In the genomic region with DNA sequence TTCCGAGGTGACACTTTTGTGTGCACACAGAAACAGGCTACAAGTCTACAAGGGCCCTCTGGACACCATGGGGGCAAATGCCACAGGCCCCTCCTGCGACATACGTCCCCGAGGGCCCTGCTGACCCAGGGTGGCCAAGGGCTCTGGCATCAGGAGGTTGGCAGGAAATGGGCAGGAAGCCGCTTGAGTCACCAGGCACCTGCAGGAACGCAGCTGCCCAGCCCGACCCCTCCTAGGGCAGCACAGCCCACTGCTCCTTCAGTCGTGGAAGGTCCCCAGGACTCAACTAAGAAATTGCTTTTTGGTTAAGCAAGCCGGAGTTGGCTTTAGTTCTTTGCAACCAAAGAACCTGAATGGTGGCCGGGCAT, we compare ENCODE assay signal across 22 cellular contexts. TPM values are rescaled to one million over a fixed set of nuclear protein-coding genes. Genes with fewer than 3 reads are reported as not detected.
A peak's percentile ranks its signal among the peaks of the same experiment; 100 is the strongest.
DNase-seq lines count a peak whose midpoint lies in the region; ATAC-seq and TF ChIP-seq lines count a peak whose summit lies in the region.
"Had no signal": no experiment of that assay in that cellular context is flagged by ENCODE, and none has a peak within 500 bp of the region (broad histone marks: within the 10 kb centered on the region; RNA-seq: fewer than 3 reads in every experiment).

No MANE protein-coding gene starts in this region.

- no peak overlapping the region for H3K27ac Mint-ChIP-seq in type B pancreatic cell
- H3K27ac Mint-ChIP-seq: B cell had no signal

- H3K4me3 ChIP-seq in heart left ventricle (no peak overlapping the region), SJCRH30 (no peak overlapping the region), fibroblast of lung (replicated peaks in 1 of 4; ENCODE audit: control extremely low read depth in 1 of 4, insufficient read depth in 1 of 4, low read depth in 3 of 4, low read length in 4 of 4) (no peak overlapping the region), hepatocyte (no peak overlapping the region)
- H3K4me3 ChIP-seq: GM12878, Peyer's patch, SK-N-MC had no signal

- H3K4me2 ChIP-seq in fibroblast of lung (ENCODE audit: extremely low read depth, insufficient read depth, low read length) (peak overlapping the region; percentile 54), hepatocyte (no peak overlapping the region)

- H3K79me2 ChIP-seq in fibroblast of lung (ENCODE audit: control insufficient read depth, insufficient read depth, low read length) = peaks cover 9% of the 10 kb centered on the region
- H3K79me2 ChIP-seq in hepatocyte = peaks cover 7% of the 10 kb centered on the region

- intact Hi-C loops in left ventricle myocardium superior (cut with micrococcal nuclease) = loop anchor here (10.0 kb wide), 1 partner anchor 54 kb away; the partner anchor contains the start of gene PAM16
- intact Hi-C loops in heart left ventricle (cut with DNase I) = loop anchor here in 6 of 10 donors (10.0 kb wide), 5 partner anchors 114 to 204 kb away; no protein-coding TSS in a partner anchor

- no peaks in the 10 kb centered on the region for H3K9me3 ChIP-seq in heart left ventricle
- H3K9me3 ChIP-seq in SJCRH30 (replicated peaks) = no peaks in the 10 kb centered on the region
- no peaks in the 10 kb centered on the region for H3K9me3 ChIP-seq in fibroblast of lung (ENCODE audit: control insufficient read depth, insufficient read depth, low read depth, low read length)
- H3K9me3 ChIP-seq in hepatocyte (ENCODE audit: low read depth) = no peaks in the 10 kb centered on the region
- H3K9me3 ChIP-seq: Peyer's patch had no signal

- H3K27ac ChIP-seq in heart left ventricle (peak overlapping the region in 2 of 12 donors; percentile 11 to 39), SJCRH30 (peak overlapping the region; percentile 33), fibroblast of lung (ENCODE audit: insufficient read depth, low read length) (no peak overlapping the region), hepatocyte (no peak overlapping the region)
- H3K27ac ChIP-seq: Peyer's patch, SK-N-MC had no signal

- DNase-seq in left ventricle myocardium superior = peak; percentile 33
- no peak for DNase-seq in heart left ventricle
- DNase-seq in SJCRH30 = no peak
- DNase-seq in fibroblast of lung (ENCODE audit: low read depth in 2 of 2) = no peak
- DNase-seq in type B pancreatic cell (ENCODE audit: extremely low spot score, unreplicated experiment) = no peak
- no peak for DNase-seq in NCI-H510A treated with DMSO at 0.1 percent for 48 hours (lab: John Stamatoyannopoulos, UW)
- no peak for DNase-seq in hepatocyte (ENCODE audit: low spot score)
- DNase-seq in SIG-M5 treated with dmso at 0.1 percent for 504 hours (lab: John Stamatoyannopoulos, UW; ENCODE audit: unreplicated experiment) = no peak
- DNase-seq: COR-L47; DND-41; Karpas-422; NCI-H1417 treated with DMSO at 0.1 percent for 48 hours; NCI-H187 treated with DMSO at 0.1 percent for 48 hours; NCI-H2107; NCI-H774; NK-92 treated with Interleukin-12 subunit alpha and Interleukin-12 subunit beta, amount 100 ng/mL, for 24 hours; Peyer's patch; Right ventricle myocardium superior; SW 1271 had no signal

- H3K9ac ChIP-seq in fibroblast of lung (ENCODE audit: insufficient read depth, low read length) = no peak overlapping the region

- H3K27me3 ChIP-seq in heart left ventricle = no peaks in the 10 kb centered on the region
- no peaks in the 10 kb centered on the region for H3K27me3 ChIP-seq in SJCRH30
- no peaks in the 10 kb centered on the region for H3K27me3 ChIP-seq in fibroblast of lung (ENCODE audit: control insufficient read depth, insufficient read depth, low read length)
- H3K27me3 ChIP-seq in hepatocyte = no peaks in the 10 kb centered on the region
- H3K27me3 ChIP-seq: Peyer's patch had no signal

- H3K4me1 Mint-ChIP-seq in type B pancreatic cell (ENCODE audit: unreplicated experiment) = peaks cover 9% of the 10 kb centered on the region

- H3K4me1 ChIP-seq in heart left ventricle = peaks cover 0 to 49% (median 26%) of the 10 kb centered on the region in 12 donors
- H3K4me1 ChIP-seq in SJCRH30 = peaks cover 43% of the 10 kb centered on the region
- H3K4me1 ChIP-seq in fibroblast of lung (ENCODE audit: control insufficient read depth, extremely low read depth, insufficient read depth, low read length) = peaks cover 22% of the 10 kb centered on the region
- H3K4me1 ChIP-seq in hepatocyte (ENCODE audit: insufficient read depth) = no peaks in the 10 kb centered on the region

- no peak overlapping the region for H2AFZ ChIP-seq in fibroblast of lung (ENCODE audit: low read length)
- H2AFZ ChIP-seq in hepatocyte = no peak overlapping the region

- 79 to 88% (median 83%) methylated on average over 1 to 10 of the region's 10 CpGs for WGBS in heart left ventricle, 4 donors
- 98% methylated on average over 10 of the region's 10 CpGs for WGBS in hepatocyte (ENCODE audit: low lambda C conversion rate, missing lambda C conversion rate)

- H3K36me3 ChIP-seq in heart left ventricle (peaks cover 0 to 98% (median 36%) of the 10 kb centered on the region in 9 donors), SJCRH30 (peaks cover 2% of the 10 kb centered on the region; the same call in 1 of the 2 replicates), fibroblast of lung (ENCODE audit: control insufficient read depth, insufficient read depth, low read length) (peaks cover 9% of the 10 kb centered on the region), hepatocyte (replicated peaks; ENCODE audit: insufficient read depth, low read depth) (no peaks in the 10 kb centered on the region)

- H4K20me1 ChIP-seq in fibroblast of lung (ENCODE audit: control insufficient read depth, extremely low read depth, insufficient read depth, low read length) (no peaks in the 10 kb centered on the region), hepatocyte (ENCODE audit: insufficient read depth, poor library complexity, severe bottlenecking) (no peaks in the 10 kb centered on the region)

- no peaks in the 10 kb centered on the region for H3K27me3 Mint-ChIP-seq in type B pancreatic cell
- H3K27me3 Mint-ChIP-seq: B cell had no signal

- no peak overlapping the region for H3K4me3 Mint-ChIP-seq in type B pancreatic cell
- H3K4me3 Mint-ChIP-seq: B cell had no signal

- H3K9me2 ChIP-seq in hepatocyte (replicated peaks; ENCODE audit: insufficient read depth) = no peaks in the 10 kb centered on the region

- H3K36me3 Mint-ChIP-seq in type B pancreatic cell = no peaks in the 10 kb centered on the region

- no peaks in the 10 kb centered on the region for H3K9me3 Mint-ChIP-seq in type B pancreatic cell

- TF ChIP-seq POLR2A in heart left ventricle (IDR thresholded peaks at IDR 0.05) = no peak

- TF ChIP-seq CTCF in heart left ventricle (IDR thresholded peaks at IDR 0.05) (no peak), fibroblast of lung (conservative IDR thresholded peaks at IDR 0.05 in 1 of 2, IDR thresholded peaks at IDR 0.05 in 1 of 2; ENCODE audit: low read depth in 1 of 2, low read length in 2 of 2) (no peak), type B pancreatic cell (conservative IDR thresholded peaks at IDR 0.05) (no peak), hepatocyte (IDR thresholded peaks at IDR 0.05; ENCODE audit: poor library complexity) (no peak)

- no peak for ATAC-seq in left ventricle myocardium superior
- ATAC-seq in heart left ventricle = no peak
- ATAC-seq: GM12878 had no signal

RNA-seq across cellular contexts. Expression of gene CORO7, which starts 8.1 kb away (rescaled TPM):
- total RNA-seq in left ventricle myocardium superior (10.1 TPM), heart left ventricle (10 to 100 TPM in 5 of 9 donors, 1 to 10 TPM in 4; 7.2 to 39.7 (median 10.1) TPM), fibroblast of lung (5.4 and 11.1 TPM in 2 replicates), type B pancreatic cell (ENCODE audit: low replicate concordance) (32.3 and 41.4 TPM in 2 replicates), hepatocyte (13.9 and 18.2 TPM in 2 replicates)
- polyA plus RNA-seq in heart left ventricle (10 to 100 TPM in 1 of 2 donors, 1 to 10 TPM in 1; 9.7 to 12.8 TPM), fibroblast of lung (5.6 and 6.1 TPM in 2 replicates), hepatocyte (33.3 and 34.4 TPM in 2 replicates)
- total RNA-seq in SJCRH30 (2014; rRNA removed; shearing (Covaris generic)) = 48.2 and 49.7 TPM in 2 replicates
- 7.2 and 8.6 TPM in 2 replicates for polyA plus RNA-seq in fibroblast of lung (2012)
- polyA minus RNA-seq in fibroblast of lung (ENCODE audit: low replicate concordance) = 16.1 and 18.2 TPM in 2 replicates

RNA-seq across cellular contexts. Expression of gene DNAJA3, which starts 17.4 kb away (rescaled TPM):
- total RNA-seq in left ventricle myocardium superior (83.9 TPM), heart left ventricle (10 to 100 TPM; 47.5 to 88.4 (median 59.7) TPM), fibroblast of lung (59.8 and 66.1 TPM in 2 replicates), type B pancreatic cell (ENCODE audit: low replicate concordance) (43.9 and 46.5 TPM in 2 replicates), hepatocyte (55.3 and 59.2 TPM in 2 replicates)
- polyA plus RNA-seq in heart left ventricle (10 to 100 TPM; 47.4 to 81.8 TPM), fibroblast of lung (27.8 and 39.8 TPM in 2 replicates), hepatocyte (51.2 and 58.8 TPM in 2 replicates)
- 55.4 and 56.7 TPM in 2 replicates for total RNA-seq in SJCRH30 (2014; rRNA removed; shearing (Covaris generic))
- polyA plus RNA-seq in fibroblast of lung (2012) = 22.3 and 32.2 TPM in 2 replicates
- 30.6 and 36.4 TPM in 2 replicates for polyA minus RNA-seq in fibroblast of lung (ENCODE audit: low replicate concordance)

RNA-seq across cellular contexts. Expression of gene VASN, which starts 36.7 kb away (rescaled TPM):
- total RNA-seq in left ventricle myocardium superior = 4.3 TPM
- 10 to 100 TPM in 3 of 9 donors, 1 to 10 TPM in 6; 3.8 to 20.0 (median 6.2) TPM for total RNA-seq in heart left ventricle
- 10 to 100 TPM in 1 of 2 donors, 1 to 10 TPM in 1; 6.1 to 14.9 TPM for polyA plus RNA-seq in heart left ventricle
- 0.18 and 0.28 TPM in 2 replicates for total RNA-seq in SJCRH30 (2014; rRNA removed; shearing (Covaris generic))
- total RNA-seq in fibroblast of lung = 57.0 and 79.4 TPM in 2 replicates
- polyA plus RNA-seq in fibroblast of lung = 30.6 and 61.9 TPM in 2 replicates
- polyA plus RNA-seq in fibroblast of lung (2012) = 85.6 and 136 TPM in 2 replicates
- 42.0 and 88.8 TPM in 2 replicates for polyA minus RNA-seq in fibroblast of lung (ENCODE audit: low replicate concordance)
- total RNA-seq in type B pancreatic cell (ENCODE audit: low replicate concordance) = 9.7 and 29.0 TPM in 2 replicates
- total RNA-seq in hepatocyte = 10.0 and 12.1 TPM in 2 replicates
- 55.9 and 64.2 TPM in 2 replicates for polyA plus RNA-seq in hepatocyte

RNA-seq across cellular contexts. Expression of gene PAM16, which starts 57.2 kb away (rescaled TPM):
- 70.0 TPM for total RNA-seq in left ventricle myocardium superior
- 10 to 100 TPM; 32.7 to 96.9 (median 60.9) TPM for total RNA-seq in heart left ventricle
- polyA plus RNA-seq in heart left ventricle = 100 to 1,000 TPM; 109 to 210 TPM
- 21.8 and 28.9 TPM in 2 replicates for total RNA-seq in SJCRH30 (2014; rRNA removed; shearing (Covaris generic))
- 24.4 and 34.3 TPM in 2 replicates for total RNA-seq in fibroblast of lung
- polyA plus RNA-seq in fibroblast of lung = 14.8 and 19.9 TPM in 2 replicates
- polyA plus RNA-seq in fibroblast of lung (2012) = 28.6 and 37.1 TPM in 2 replicates
- polyA minus RNA-seq in fibroblast of lung (ENCODE audit: low replicate concordance) = 9.2 and 9.5 TPM in 2 replicates
- total RNA-seq in type B pancreatic cell (ENCODE audit: low replicate concordance) = 30.5 and 39.3 TPM in 2 replicates
- total RNA-seq in hepatocyte = 33.0 and 35.0 TPM in 2 replicates
- 57.7 and 70.4 TPM in 2 replicates for polyA plus RNA-seq in hepatocyte
